ENCODE assay signal across 14 cellular contexts in genomic region chr1:41357451-41358151, GRCh38. TPM values are rescaled to one million over a fixed set of nuclear protein-coding genes. Genes with fewer than 3 reads are reported as not detected.
DNase-seq lines count a peak whose midpoint lies in the region; ATAC-seq and TF ChIP-seq lines count a peak whose summit lies in the region.
"Had no signal": no experiment of that assay in that cellular context is flagged by ENCODE, and none has a peak within 500 bp of the region (broad histone marks: within the 10 kb centered on the region; RNA-seq: fewer than 3 reads in every experiment).

No MANE protein-coding gene starts in this region.

- no peak overlapping the region for H3K4me3 Mint-ChIP-seq in chondrocyte (ENCODE audit: unreplicated experiment)

- no peak for TF ChIP-seq CTCF in chondrocyte (IDR thresholded peaks at IDR 0.05)
- no peak for TF ChIP-seq CTCF in GM10248 (IDR thresholded peaks at IDR 0.05; ENCODE audit: control extremely low read depth, extremely low read depth, low read depth, missing control alignments)

- H3K27me3 Mint-ChIP-seq in chondrocyte (ENCODE audit: low read depth): no peaks in the 10 kb centered on the region

- CTCF ChIA-PET in GM10248 (lab: Yijun Ruan, JAX): interaction anchor here (1.0 to 1.2 kb wide), 2 partner anchors 16 to 37 kb away, joined by 3 read pairs; no protein-coding TSS in a partner anchor

- no peaks in the 10 kb centered on the region for H3K36me3 Mint-ChIP-seq in chondrocyte (ENCODE audit: low read depth)
- H3K36me3 Mint-ChIP-seq: naive B cell had no signal

- DNase-seq in DMS79 (lab: John Stamatoyannopoulos, UW) (peak; percentile 92), NCI-H1105 (lab: John Stamatoyannopoulos, UW) (peak; percentile 42), chondrocyte (ENCODE audit: low spot score) (peak; percentile 61), myocyte (ENCODE audit: low read depth) (peak; percentile 77), GM10248 (ENCODE audit: extremely low spot score) (no peak), NCI-H774 (lab: John Stamatoyannopoulos, UW) (no peak)
- DNase-seq: central memory CD4-positive, alpha-beta T cell; Kasumi-1; naive B cell; SHP77 treated with DMSO at 0.1 percent for 48 hours; stimulated activated CD4-positive, alpha-beta T cell treated with anti-CD3 and anti-CD28 coated beads, Interleukin-4, amount 100 ng/mL, for 4 hours had no signal

- peak overlapping the region; percentile 36 for H3K27ac Mint-ChIP-seq in chondrocyte (ENCODE audit: unreplicated experiment)

- POLR2A ChIA-PET in GM10248 (lab: Yijun Ruan, JAX): no interaction called here

- peaks cover 41% of the 10 kb centered on the region for H3K4me1 Mint-ChIP-seq in chondrocyte (ENCODE audit: low read depth)

- ATAC-seq in GM18517 (IDR thresholded peaks at IDR 0.05; ENCODE audit: unreplicated experiment) (no peak), HG02885 (IDR thresholded peaks at IDR 0.05; ENCODE audit: poor library complexity, unreplicated experiment) (no peak)

- H3K9me3 Mint-ChIP-seq in chondrocyte (ENCODE audit: low read depth): no peaks in the 10 kb centered on the region
- H3K9me3 Mint-ChIP-seq: naive B cell had no signal

RNA-seq across cellular contexts. Expression of gene FOXO6, which starts 3.6 kb away (rescaled TPM):
- total RNA-seq in chondrocyte (1.1 to 3.2 TPM (median 1.7 TPM) in 3 replicates), myocyte (16.0 and 28.9 TPM in 2 replicates)
- polyA plus RNA-seq in myocyte (2012): 11.4 TPM
- total RNA-seq: glomerular endothelial cell had no signal

Comparison
In these comparisons a context has a peak if more than half of its experiments do, and no peak if none do; other contexts are left out.
1. DNase-seq: peak in DMS79 (single experiment), NCI-H1105 (single experiment), chondrocyte (single experiment) and myocyte (single experiment); none in GM10248 (single experiment) and NCI-H774 (single experiment).